Comparison of ENCODE assay signal across 8 cellular contexts in genomic region chr12:57632369-57632897, GRCh38. TPM values are rescaled to one million over a fixed set of nuclear protein-coding genes. Genes with fewer than 3 reads are reported as not detected.
DNase-seq lines count a peak whose midpoint lies in the region; ATAC-seq, FAIRE-seq and TF ChIP-seq lines count a peak whose summit lies in the region.

No MANE protein-coding gene starts in this region.

- H3K27me3 ChIP-seq in GM06990 (replicated peaks; ENCODE audit: control insufficient read depth, insufficient read depth, low read length) (no peaks in the 10 kb centered on the region; the same call in none of the 2 replicates), parathyroid adenoma (ENCODE audit: control insufficient read depth, insufficient read depth, low read length) (peaks cover 9% of the 10 kb centered on the region)

- no peak for ATAC-seq in GM21367 (IDR thresholded peaks at IDR 0.05; ENCODE audit: unreplicated experiment)

- no peaks in the 10 kb centered on the region for H3K36me3 ChIP-seq in GM06990 (ENCODE audit: control insufficient read depth, insufficient read depth, low read length)
- H3K36me3 ChIP-seq in parathyroid adenoma (ENCODE audit: control insufficient read depth, insufficient read depth, low read length): no peaks in the 10 kb centered on the region

- DNase-seq in GM06990 (ENCODE audit: extremely low read depth, insufficient read length): no peak
- peak; percentile 44 for DNase-seq in HK-2 (ENCODE audit: unreplicated experiment)
- peak; percentile 32 for DNase-seq in activated CD8-positive, alpha-beta memory T cell treated with anti-CD3 and anti-CD28 coated beads, Interleukin-2, amount 50 U/mL, for 4 hours
- DNase-seq in frontal cortex (ENCODE audit: low spot score in 2 of 2): peak; percentile 31 to 34
- no peak for DNase-seq in inferior parietal cortex (ENCODE audit: extremely low spot score)
- no peak for DNase-seq in NCI-H1694 treated with DMSO at 0.1 percent for 48 hours (lab: John Stamatoyannopoulos, UW)

- no peak for FAIRE-seq in frontal cortex (lab: Jason Lieb, UNC)

- no peak overlapping the region for H3K9ac ChIP-seq in parathyroid adenoma

- H2AFZ ChIP-seq in parathyroid adenoma: peak overlapping the region; percentile 68

- H3K4me2 ChIP-seq in parathyroid adenoma (ENCODE audit: low read length): peak overlapping the region; percentile 93

- no peaks in the 10 kb centered on the region for H3K4me1 ChIP-seq in parathyroid adenoma

- H3K4me3 ChIP-seq in GM06990 (replicated peaks; ENCODE audit: low read depth, low read length): peak overlapping the region; percentile 61
- peak overlapping the region; percentile 47 for H3K4me3 ChIP-seq in parathyroid adenoma (ENCODE audit: low read depth, low read length)

- no peak overlapping the region for H3K27ac ChIP-seq in parathyroid adenoma

- no peaks in the 10 kb centered on the region for H3K9me3 ChIP-seq in parathyroid adenoma (ENCODE audit: control insufficient read depth, low read length)

- no peaks in the 10 kb centered on the region for H3K79me2 ChIP-seq in parathyroid adenoma

- TF ChIP-seq CTCF in GM06990 (IDR thresholded peaks at IDR 0.05; ENCODE audit: insufficient read depth, low read length, poor library complexity, severe bottlenecking) (no peak), parathyroid adenoma (IDR thresholded peaks at IDR 0.05) (no peak)

RNA-seq across cellular contexts. Expression of gene B4GALNT1, which starts 0.6 kb away (rescaled TPM):
- 37.5 TPM for total RNA-seq in frontal cortex

RNA-seq across cellular contexts. Expression of gene ARHGEF25, which starts 21.2 kb away (rescaled TPM):
- 38.3 TPM for total RNA-seq in frontal cortex

RNA-seq across cellular contexts. Expression of gene DTX3, which starts 27.8 kb away (rescaled TPM):
- total RNA-seq in frontal cortex: 51.4 TPM

RNA-seq across cellular contexts. Expression of gene PIP4K2C, which starts 41.4 kb away (rescaled TPM):
- total RNA-seq in frontal cortex: 11.0 TPM

Comparison
In these comparisons a context has a peak if more than half of its experiments do, and no peak if none do; other contexts are left out.
1. DNase-seq: peak in HK-2 (single experiment), activated CD8-positive, alpha-beta memory T cell treated with anti-CD3 and anti-CD28 coated beads, Interleukin-2, amount 50 U/mL, for 4 hours (single experiment) and frontal cortex (2 of 2); none in GM06990 (single experiment), inferior parietal cortex (single experiment) and NCI-H1694 treated with DMSO at 0.1 percent for 48 hours (single experiment).